Comparison of ENCODE assay signal across 18 cellular contexts in genomic region chr1:213457733-213458132, GRCh38.
"Had no signal": no experiment of that assay in that cellular context is flagged by ENCODE, and none has a peak within 500 bp of the region (broad histone marks: within the 10 kb centered on the region; RNA-seq: fewer than 3 reads in every experiment).

No MANE protein-coding gene starts in this region.

- DNase-seq: activated CD4-positive, alpha-beta T cell treated with anti-CD3 and anti-CD28 coated beads for 48 hours; activated CD8-positive, alpha-beta memory T cell treated with anti-CD3 and anti-CD28 coated beads, Interleukin-2, amount 10 ng/mL, durations not matched to agents 7 days and 5 days; activated CD8-positive, alpha-beta T cell treated with anti-CD3 and anti-CD28 coated beads for 36 hours; activated naive CD8-positive, alpha-beta T cell treated with anti-CD3 and anti-CD28 coated beads, Interleukin-2, amount 50 U/mL, for 24 hours; activated T-cell treated with anti-CD3 and anti-CD28 coated beads, Interleukin-2, amount 50 U/mL, for 48 hours; brain microvascular endothelial cell; islet precursor cell; mammary epithelial cell; naive B cell; ovary; retina; stimulated activated naive CD4-positive, alpha-beta T cell treated with Interleukin-2 at 50 U/mL for 16 hours; T-helper 17 cell; T1000; WERI-Rb-1 had no signal

- H3K9me3 ChIP-seq: gastrocnemius medialis, ovary had no signal

- H3K27ac ChIP-seq: brain microvascular endothelial cell, gastrocnemius medialis, hepatocyte, ovary, WERI-Rb-1 had no signal

- ATAC-seq: activated CD4-positive, CD25-positive, alpha-beta regulatory T cell treated with anti-CD3 and anti-CD28 coated beads, Interleukin-2, amount 50 U/mL, for 24 hours; activated CD8-positive, alpha-beta memory T cell treated with anti-CD3 and anti-CD28 coated beads, Interleukin-2, amount 10 ng/mL, durations not matched to agents 7 days and 5 days; activated CD8-positive, alpha-beta T cell treated with anti-CD3 and anti-CD28 coated beads for 36 hours; activated naive CD8-positive, alpha-beta T cell treated with anti-CD3 and anti-CD28 coated beads, Interleukin-2, amount 50 U/mL, for 24 hours; T-helper 17 cell had no signal

- H3K36me3 ChIP-seq: brain microvascular endothelial cell, gastrocnemius medialis, ovary, WERI-Rb-1 had no signal

- H3K4me3 ChIP-seq: gastrocnemius medialis, hepatocyte, ovary had no signal

- H3K27me3 ChIP-seq: brain microvascular endothelial cell, gastrocnemius medialis, hepatocyte, ovary had no signal
